ENCODE assay signal across 1 cellular context in genomic region chr3:25478358-25478757, GRCh38.
TF ChIP-seq lines count a peak whose summit lies in the region.

No MANE protein-coding gene starts in this region.

TF ChIP-seq in SK-N-SH, 30 proteins besides CTCF, POLR2A, EP300 and RAD21 (continued from another document):
- TF ChIP-seq RFX5 (IDR thresholded peaks at IDR 0.05; ENCODE audit: low read length) (no peak), FOSL2 (IDR thresholded peaks at IDR 0.05; ENCODE audit: borderline replicate concordance, low read depth) (no peak), FOXM1 (IDR thresholded peaks at IDR 0.05; ENCODE audit: low read depth) (no peak), RCOR1 (IDR thresholded peaks at IDR 0.05; ENCODE audit: low read length) (no peak), GATA2 (CRISPR knock-in tag; IDR thresholded peaks at IDR 0.05) (no peak), MEF2A (IDR thresholded peaks at IDR 0.05; ENCODE audit: borderline replicate concordance, low read depth) (no peak), YY1 (IDR thresholded peaks at IDR 0.05; ENCODE audit: low read depth) (no peak), NRF1 (IDR thresholded peaks at IDR 0.05; ENCODE audit: low read depth, low read length) (no peak)
- TF ChIP-seq, protein P1, sequence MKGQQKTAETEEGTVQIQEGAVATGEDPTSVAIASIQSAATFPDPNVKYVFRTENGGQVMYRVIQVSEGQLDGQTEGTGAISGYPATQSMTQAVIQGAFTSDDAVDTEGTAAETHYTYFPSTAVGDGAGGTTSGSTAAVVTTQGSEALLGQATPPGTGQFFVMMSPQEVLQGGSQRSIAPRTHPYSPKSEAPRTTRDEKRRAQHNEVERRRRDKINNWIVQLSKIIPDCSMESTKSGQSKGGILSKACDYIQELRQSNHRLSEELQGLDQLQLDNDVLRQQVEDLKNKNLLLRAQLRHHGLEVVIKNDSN (IDR thresholded peaks at IDR 0.05; ENCODE audit: borderline replicate concordance, low read depth): no peak
- TF ChIP-seq, protein P2, sequence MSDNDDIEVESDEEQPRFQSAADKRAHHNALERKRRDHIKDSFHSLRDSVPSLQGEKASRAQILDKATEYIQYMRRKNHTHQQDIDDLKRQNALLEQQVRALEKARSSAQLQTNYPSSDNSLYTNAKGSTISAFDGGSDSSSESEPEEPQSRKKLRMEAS (IDR thresholded peaks at IDR 0.05; ENCODE audit: low read depth): no peak
- TF ChIP-seq, protein P3, sequence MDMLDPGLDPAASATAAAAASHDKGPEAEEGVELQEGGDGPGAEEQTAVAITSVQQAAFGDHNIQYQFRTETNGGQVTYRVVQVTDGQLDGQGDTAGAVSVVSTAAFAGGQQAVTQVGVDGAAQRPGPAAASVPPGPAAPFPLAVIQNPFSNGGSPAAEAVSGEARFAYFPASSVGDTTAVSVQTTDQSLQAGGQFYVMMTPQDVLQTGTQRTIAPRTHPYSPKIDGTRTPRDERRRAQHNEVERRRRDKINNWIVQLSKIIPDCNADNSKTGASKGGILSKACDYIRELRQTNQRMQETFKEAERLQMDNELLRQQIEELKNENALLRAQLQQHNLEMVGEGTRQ (IDR thresholded peaks at IDR 0.05; ENCODE audit: borderline replicate concordance, low read depth, low read length): no peak
